ENCODE assay signal across 8 cellular contexts in genomic region chr10:48444266-48444665, GRCh38.
DNase-seq lines count a peak whose midpoint lies in the region; ATAC-seq and TF ChIP-seq lines count a peak whose summit lies in the region.

No MANE protein-coding gene starts in this region.

- no peak for ATAC-seq in mucosa of descending colon
- ATAC-seq in GM21447 (IDR thresholded peaks at IDR 0.05; ENCODE audit: unreplicated experiment): no peak

- H3K79me2 ChIP-seq in Karpas-422 (ENCODE audit: low read length): no peaks in the 10 kb centered on the region

- H2AFZ ChIP-seq in Karpas-422 (ENCODE audit: low read length): no peak overlapping the region

- peaks cover 2% of the 10 kb centered on the region for H3K27me3 Mint-ChIP-seq in activated naive CD4-positive, alpha-beta T cell treated with anti-CD3 and anti-CD28 coated beads, Interleukin-2, amount 10 ng/mL, durations not matched to agents 7 days and 5 days

- peak; percentile 59 for DNase-seq in D341Med (ENCODE audit: low spot score)
- peak; percentile 54 for DNase-seq in Karpas-422
- DNase-seq in UCSD-AML1 (lab: John Stamatoyannopoulos, UW; ENCODE audit: unreplicated experiment): peak; percentile 32
- peak; percentile 27 for DNase-seq in iPS DF 6.9 (ENCODE audit: low read depth, low spot score)
- no peak for DNase-seq in mucosa of descending colon
- no peak for DNase-seq in activated naive CD4-positive, alpha-beta T cell treated with anti-CD3 and anti-CD28 coated beads, Interleukin-2, amount 10 ng/mL, durations not matched to agents 7 days and 5 days
- DNase-seq in ascending aorta (ENCODE audit: low spot score in 2 of 2): no peak

- H3K9me3 ChIP-seq in Karpas-422 (ENCODE audit: low read length) (no peaks in the 10 kb centered on the region), iPS DF 6.9 (ENCODE audit: control insufficient read depth, insufficient read depth, low read length) (no peaks in the 10 kb centered on the region), mucosa of descending colon (no peaks in the 10 kb centered on the region), ascending aorta (no peaks in the 10 kb centered on the region)

- H3K27ac Mint-ChIP-seq in activated naive CD4-positive, alpha-beta T cell treated with anti-CD3 and anti-CD28 coated beads, Interleukin-2, amount 10 ng/mL, durations not matched to agents 7 days and 5 days: no peak overlapping the region

- no peak overlapping the region for H3K4me3 ChIP-seq in Karpas-422 (ENCODE audit: low read length)
- no peak overlapping the region for H3K4me3 ChIP-seq in iPS DF 6.9 (ENCODE audit: low read length)
- H3K4me3 ChIP-seq in mucosa of descending colon: no peak overlapping the region
- no peak overlapping the region for H3K4me3 ChIP-seq in ascending aorta

- no peaks in the 10 kb centered on the region for H3K4me1 Mint-ChIP-seq in activated naive CD4-positive, alpha-beta T cell treated with anti-CD3 and anti-CD28 coated beads, Interleukin-2, amount 10 ng/mL, durations not matched to agents 7 days and 5 days

- CTCF ChIA-PET in activated naive CD4-positive, alpha-beta T cell treated with anti-CD3 and anti-CD28 coated beads, Interleukin-2, amount 10 ng/mL, durations not matched to agents 7 days and 5 days (lab: Charles Lee): interaction anchor here (1.0 kb wide), 1 partner anchor 62 kb away, joined by 3 read pairs; no protein-coding TSS in a partner anchor

- no peaks in the 10 kb centered on the region for H3K4me1 ChIP-seq in Karpas-422 (ENCODE audit: low read length)
- peaks cover 3% of the 10 kb centered on the region; the same call in 1 of the 2 replicates for H3K4me1 ChIP-seq in iPS DF 6.9 (ENCODE audit: control insufficient read depth, insufficient read depth, low read length)
- H3K4me1 ChIP-seq in mucosa of descending colon (ENCODE audit: low read depth): no peaks in the 10 kb centered on the region
- H3K4me1 ChIP-seq in ascending aorta: no peaks in the 10 kb centered on the region

- intact Hi-C loops in mucosa of descending colon (cut with DNase I, micrococcal nuclease) (no loop called here), ascending aorta (cut with DNase I) (no loop called here)

- no peaks in the 10 kb centered on the region for H3K36me3 ChIP-seq in Karpas-422 (ENCODE audit: insufficient read depth, low read length)
- H3K36me3 ChIP-seq in iPS DF 6.9 (ENCODE audit: control insufficient read depth, insufficient read depth, low read length): no peaks in the 10 kb centered on the region
- no peaks in the 10 kb centered on the region for H3K36me3 ChIP-seq in mucosa of descending colon (ENCODE audit: low read depth)
- peaks cover 0 to 3% of the 10 kb centered on the region in 2 donors for H3K36me3 ChIP-seq in ascending aorta

- H3K27me3 ChIP-seq in Karpas-422 (ENCODE audit: low read length): no peaks in the 10 kb centered on the region
- H3K27me3 ChIP-seq in iPS DF 6.9 (ENCODE audit: control insufficient read depth, insufficient read depth, low read length): no peaks in the 10 kb centered on the region
- no peaks in the 10 kb centered on the region for H3K27me3 ChIP-seq in ascending aorta

- H3K9me2 ChIP-seq in Karpas-422 (replicated peaks; ENCODE audit: insufficient read depth, low read length): no peaks in the 10 kb centered on the region

- H3K4me3 Mint-ChIP-seq in activated naive CD4-positive, alpha-beta T cell treated with anti-CD3 and anti-CD28 coated beads, Interleukin-2, amount 10 ng/mL, durations not matched to agents 7 days and 5 days: no peak overlapping the region

- H4K20me1 ChIP-seq in Karpas-422 (ENCODE audit: insufficient read depth, low read depth, low read length): no peaks in the 10 kb centered on the region

- no peaks in the 10 kb centered on the region for H3K9me3 Mint-ChIP-seq in activated naive CD4-positive, alpha-beta T cell treated with anti-CD3 and anti-CD28 coated beads, Interleukin-2, amount 10 ng/mL, durations not matched to agents 7 days and 5 days

- no CpG with 5 or more reads among the region's 2 CpGs for WGBS in iPS DF 6.9 (ENCODE audit: insufficient coverage, insufficient read length)

- no peak for TF ChIP-seq CTCF in mucosa of descending colon (IDR thresholded peaks at IDR 0.05)
- TF ChIP-seq CTCF in ascending aorta (IDR thresholded peaks at IDR 0.05): no peak

- no peak overlapping the region for H3K4me2 ChIP-seq in Karpas-422 (ENCODE audit: low read depth, low read length, poor library complexity, severe bottlenecking)

- H3K36me3 Mint-ChIP-seq in activated naive CD4-positive, alpha-beta T cell treated with anti-CD3 and anti-CD28 coated beads, Interleukin-2, amount 10 ng/mL, durations not matched to agents 7 days and 5 days: no peaks in the 10 kb centered on the region

- H3K9ac ChIP-seq in Karpas-422 (ENCODE audit: low read length): no peak overlapping the region

- H3K27ac ChIP-seq in Karpas-422 (ENCODE audit: low read length) (no peak overlapping the region), iPS DF 6.9 (ENCODE audit: low read length) (no peak overlapping the region), ascending aorta (no peak overlapping the region)

Comparison
In these comparisons a context has a peak if more than half of its experiments do, and no peak if none do; other contexts are left out.
1. DNase-seq: peak in D341Med (single experiment), Karpas-422 (single experiment), UCSD-AML1 (single experiment) and iPS DF 6.9 (single experiment); none in mucosa of descending colon (0 of 3), activated naive CD4-positive, alpha-beta T cell treated with anti-CD3 and anti-CD28 coated beads, Interleukin-2, amount 10 ng/mL, durations not matched to agents 7 days and 5 days (single experiment) and ascending aorta (0 of 2).